8 cellular contexts compared by ENCODE assay signal in the genomic region with DNA sequence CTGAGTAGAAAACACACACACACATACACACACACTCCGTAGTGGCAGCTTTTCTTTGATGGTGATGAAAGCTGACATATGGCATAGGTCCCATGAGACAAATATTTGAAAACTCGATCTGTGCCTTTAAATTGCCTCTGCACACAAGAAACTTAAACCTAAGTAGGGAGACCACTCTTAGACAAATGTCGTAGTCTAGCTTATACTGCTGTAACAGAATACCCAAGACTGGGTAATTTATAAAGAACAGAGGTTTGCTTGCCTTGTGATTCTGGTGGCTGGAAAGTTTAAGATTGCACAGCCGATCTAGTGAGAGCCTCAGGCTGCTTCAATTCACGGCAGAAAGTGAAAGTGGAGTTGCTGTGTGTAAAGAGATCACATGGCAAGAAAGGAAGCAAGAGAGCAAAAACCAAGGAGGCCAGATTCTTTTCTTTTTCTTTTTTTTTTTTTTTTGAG.
DNase-seq lines count a peak whose midpoint lies in the region; ATAC-seq and FAIRE-seq lines count a peak whose summit lies in the region.

No MANE protein-coding gene starts in this region.

- no peaks in the 10 kb centered on the region for H3K27me3 ChIP-seq in ACC112 (ENCODE audit: insufficient read depth, low read length)

- H3K27ac ChIP-seq in ACC112 (ENCODE audit: low read depth, low read length), result no peak overlapping the region

- ATAC-seq in GM18870 (IDR thresholded peaks at IDR 0.05; ENCODE audit: unreplicated experiment) (peak; percentile 77), HG03457 (IDR thresholded peaks at IDR 0.05; ENCODE audit: unreplicated experiment) (peak; percentile 60), HG02840 (IDR thresholded peaks at IDR 0.05; ENCODE audit: low FRiP score, unreplicated experiment) (no peak)

- peak overlapping the region; percentile 58 for H3K4me3 Mint-ChIP-seq in T-helper 2 cell treated with Interferon-gamma antibody and Interleukin-4, amounts not matched to agents 5 μg/mL and 100 μg/mL, for 36 hours

- peaks cover 16% of the 10 kb centered on the region for H3K9me3 Mint-ChIP-seq in T-helper 2 cell treated with Interferon-gamma antibody and Interleukin-4, amounts not matched to agents 5 μg/mL and 100 μg/mL, for 36 hours

- H3K36me3 ChIP-seq in ACC112 (ENCODE audit: insufficient read depth, low read length), result no peaks in the 10 kb centered on the region

- H3K4me1 Mint-ChIP-seq in T-helper 2 cell treated with Interferon-gamma antibody and Interleukin-4, amounts not matched to agents 5 μg/mL and 100 μg/mL, for 36 hours (ENCODE audit: low read depth), result peaks cover 2% of the 10 kb centered on the region

- H3K4me3 ChIP-seq in ACC112 (ENCODE audit: low read depth, low read length), result peak overlapping the region; percentile 74

- H3K27ac Mint-ChIP-seq in T-helper 2 cell treated with Interferon-gamma antibody and Interleukin-4, amounts not matched to agents 5 μg/mL and 100 μg/mL, for 36 hours, result no peak overlapping the region

- H3K79me2 ChIP-seq in ACC112 (ENCODE audit: control insufficient read depth, insufficient read depth, low read length, unreplicated experiment), result no peaks in the 10 kb centered on the region

- no peak for FAIRE-seq in urothelium cell line (lab: Jason Lieb, UNC)

- H3K36me3 Mint-ChIP-seq in T-helper 2 cell treated with Interferon-gamma antibody and Interleukin-4, amounts not matched to agents 5 μg/mL and 100 μg/mL, for 36 hours (ENCODE audit: low read depth), result no peaks in the 10 kb centered on the region

- no peaks in the 10 kb centered on the region for H3K4me1 ChIP-seq in ACC112 (ENCODE audit: control insufficient read depth, insufficient read depth, low read length, unreplicated experiment)

- no peak for DNase-seq in T-helper 2 cell treated with Interferon-gamma antibody and Interleukin-4, amounts not matched to agents 5 μg/mL and 100 μg/mL, for 36 hours (ENCODE audit: low spot score)
- DNase-seq in left kidney (ENCODE audit: low read depth, low spot score) (peak; percentile 44), urothelium cell line (ENCODE audit: low spot score) (peak; percentile 7), iPS-NIHi7 (ENCODE audit: extremely low spot score) (no peak)

- H3K27me3 Mint-ChIP-seq in T-helper 2 cell treated with Interferon-gamma antibody and Interleukin-4, amounts not matched to agents 5 μg/mL and 100 μg/mL, for 36 hours (ENCODE audit: low read depth), result no peaks in the 10 kb centered on the region

- peak overlapping the region; percentile 72 for H2AFZ ChIP-seq in ACC112 (ENCODE audit: low read length, unreplicated experiment)

Comparison
In these comparisons a context has a peak if more than half of its experiments do, and no peak if none do; other contexts are left out.
1. DNase-seq: peak in left kidney (single experiment) and urothelium cell line (single experiment); none in T-helper 2 cell treated with Interferon-gamma antibody and Interleukin-4, amounts not matched to agents 5 μg/mL and 100 μg/mL, for 36 hours (single experiment) and iPS-NIHi7 (single experiment).